9 cellular contexts compared by ENCODE assay signal in genomic region chr1:211328084-211328694, GRCh38. TPM values are rescaled to one million over a fixed set of nuclear protein-coding genes. Genes with fewer than 3 reads are reported as not detected.
DNase-seq lines count a peak whose midpoint lies in the region; ATAC-seq and TF ChIP-seq lines count a peak whose summit lies in the region.
"Had no signal": no experiment of that assay in that cellular context is flagged by ENCODE, and none has a peak within 500 bp of the region (broad histone marks: within the 10 kb centered on the region; RNA-seq: fewer than 3 reads in every experiment).

No MANE protein-coding gene starts in this region.

- DNase-seq in left ventricle myocardium inferior = no peak
- no peak for DNase-seq in Right ventricle myocardium superior
- DNase-seq in activated T-helper 2 cell treated with anti-CD3 and anti-CD28 coated beads, Interferon-gamma antibody, Interleukin-2, Interleukin-4, amounts not matched to agents 10 μg/mL and 5 μg/mL and 100 μg/mL, durations not matched to agents 14 hours and 24 hours and 36 hours (ENCODE audit: low spot score) = no peak
- DNase-seq in hypothalamus (lab: John Stamatoyannopoulos, UW) = no peak
- no peak for DNase-seq in stimulated activated CD4-positive, alpha-beta T cell treated with anti-CD3 and anti-CD28 coated beads, Interleukin-15, amount 100 ng/mL, for 24 hours
- no peak for DNase-seq in occipital lobe (lab: John Stamatoyannopoulos, UW)
- DNase-seq in MV-4-11 (lab: John Stamatoyannopoulos, UW) = no peak
- DNase-seq: foreskin keratinocyte had no signal

- peak overlapping the region; percentile 92 for H3K4me3 Mint-ChIP-seq in activated T-helper 2 cell treated with anti-CD3 and anti-CD28 coated beads, Interferon-gamma antibody, Interleukin-2, Interleukin-4, amounts not matched to agents 10 μg/mL and 5 μg/mL and 100 μg/mL, durations not matched to agents 14 hours and 24 hours and 36 hours (ENCODE audit: low read depth)

- no peak for ATAC-seq in Right ventricle myocardium superior (ENCODE audit: poor library complexity)

- no peak for TF ChIP-seq CTCF in left ventricle myocardium inferior (IDR thresholded peaks at IDR 0.05; ENCODE audit: borderline replicate concordance)

- intact Hi-C loops in left ventricle myocardium inferior (cut with micrococcal nuclease) = no loop called here
- intact Hi-C loops in Right ventricle myocardium superior (cut with DNase I) = loop anchor here (10.0 kb wide), 1 partner anchor 147 kb away; no protein-coding TSS in a partner anchor
- intact Hi-C loops in activated T-helper 2 cell treated with anti-CD3 and anti-CD28 coated beads, Interferon-gamma antibody, Interleukin-2, Interleukin-4, amounts not matched to agents 10 μg/mL and 5 μg/mL and 100 μg/mL, durations not matched to agents 14 hours and 24 hours and 36 hours (cut with micrococcal nuclease) = loop anchor here (5.0 kb wide), 1 partner anchor 504 kb away; the partner anchor contains the start of gene LPGAT1

- H3K27me3 ChIP-seq in left ventricle myocardium inferior (ENCODE audit: low read depth) (no peaks in the 10 kb centered on the region), muscle layer of duodenum (ENCODE audit: low read depth, low read length) (no peaks in the 10 kb centered on the region)
- H3K27me3 ChIP-seq: foreskin keratinocyte had no signal

- no peaks in the 10 kb centered on the region for H3K27me3 Mint-ChIP-seq in activated T-helper 2 cell treated with anti-CD3 and anti-CD28 coated beads, Interferon-gamma antibody, Interleukin-2, Interleukin-4, amounts not matched to agents 10 μg/mL and 5 μg/mL and 100 μg/mL, durations not matched to agents 14 hours and 24 hours and 36 hours (ENCODE audit: low read depth)

- H3K9me3 ChIP-seq in left ventricle myocardium inferior (replicated peaks) = no peaks in the 10 kb centered on the region
- no peaks in the 10 kb centered on the region for H3K9me3 ChIP-seq in muscle layer of duodenum (ENCODE audit: control insufficient read depth in 1 of 2, low read length in 2 of 2)

- H3K27ac Mint-ChIP-seq in activated T-helper 2 cell treated with anti-CD3 and anti-CD28 coated beads, Interferon-gamma antibody, Interleukin-2, Interleukin-4, amounts not matched to agents 10 μg/mL and 5 μg/mL and 100 μg/mL, durations not matched to agents 14 hours and 24 hours and 36 hours = peak overlapping the region; percentile 93

- H3K9me3 Mint-ChIP-seq in activated T-helper 2 cell treated with anti-CD3 and anti-CD28 coated beads, Interferon-gamma antibody, Interleukin-2, Interleukin-4, amounts not matched to agents 10 μg/mL and 5 μg/mL and 100 μg/mL, durations not matched to agents 14 hours and 24 hours and 36 hours = no peaks in the 10 kb centered on the region

- H3K4me1 ChIP-seq in left ventricle myocardium inferior (peaks cover 34% of the 10 kb centered on the region), muscle layer of duodenum (ENCODE audit: control insufficient read depth in 1 of 2, insufficient read depth in 2 of 2, low read length in 2 of 2) (peaks cover 8 to 12% of the 10 kb centered on the region in 2 donors)
- H3K4me1 ChIP-seq: foreskin keratinocyte had no signal

- peak overlapping the region; percentile 90 for H3K4me3 ChIP-seq in left ventricle myocardium inferior
- H3K4me3 ChIP-seq in muscle layer of duodenum (ENCODE audit: low read depth in 1 of 2, low read length in 2 of 2) = peak overlapping the region; percentile 66 to 77

- H3K27ac ChIP-seq in left ventricle myocardium inferior (replicated peaks) (peak overlapping the region; percentile 80), muscle layer of duodenum (ENCODE audit: low read length) (peak overlapping the region; percentile 56)
- H3K27ac ChIP-seq: foreskin keratinocyte had no signal

- H3K36me3 ChIP-seq in left ventricle myocardium inferior = no peaks in the 10 kb centered on the region
- no peaks in the 10 kb centered on the region for H3K36me3 ChIP-seq in muscle layer of duodenum (ENCODE audit: control insufficient read depth in 1 of 2, insufficient read depth in 2 of 2, low read length in 2 of 2)

- peaks cover 73% of the 10 kb centered on the region for H3K4me1 Mint-ChIP-seq in activated T-helper 2 cell treated with anti-CD3 and anti-CD28 coated beads, Interferon-gamma antibody, Interleukin-2, Interleukin-4, amounts not matched to agents 10 μg/mL and 5 μg/mL and 100 μg/mL, durations not matched to agents 14 hours and 24 hours and 36 hours (ENCODE audit: low read depth)

- H3K36me3 Mint-ChIP-seq in activated T-helper 2 cell treated with anti-CD3 and anti-CD28 coated beads, Interferon-gamma antibody, Interleukin-2, Interleukin-4, amounts not matched to agents 10 μg/mL and 5 μg/mL and 100 μg/mL, durations not matched to agents 14 hours and 24 hours and 36 hours (ENCODE audit: low read depth) = peaks cover 43% of the 10 kb centered on the region

RNA-seq across cellular contexts. Expression of gene TRAF5, which starts 1.6 kb away (rescaled TPM):
- total RNA-seq in left ventricle myocardium inferior (1.5 TPM), Right ventricle myocardium superior (1.5 TPM), occipital lobe (13.9 TPM)
- 63.8 and 64.6 TPM in 2 replicates for total RNA-seq in activated T-helper 2 cell treated with anti-CD3 and anti-CD28 coated beads, Interferon-gamma antibody, Interleukin-2, Interleukin-4, amounts not matched to agents 10 μg/mL and 5 μg/mL and 100 μg/mL, durations not matched to agents 14 hours and 24 hours and 36 hours
